ENCODE assay signal across 8 cellular contexts in genomic region chr22:38305481-38306448, GRCh38. TPM values are rescaled to one million over a fixed set of nuclear protein-coding genes. Genes with fewer than 3 reads are reported as not detected.
DNase-seq lines count a peak whose midpoint lies in the region; ATAC-seq, FAIRE-seq and TF ChIP-seq lines count a peak whose summit lies in the region.

No MANE protein-coding gene starts in this region.

- no peaks in the 10 kb centered on the region for H3K9me3 ChIP-seq in spleen

- no peaks in the 10 kb centered on the region for H3K27me3 Mint-ChIP-seq in activated naive CD4-positive, alpha-beta T cell treated with anti-CD3 and anti-CD28 coated beads, Interleukin-2, amount 10 ng/mL, durations not matched to agents 7 days and 5 days

- H3K4me3 Mint-ChIP-seq in activated naive CD4-positive, alpha-beta T cell treated with anti-CD3 and anti-CD28 coated beads, Interleukin-2, amount 10 ng/mL, durations not matched to agents 7 days and 5 days, result no peak overlapping the region

- peak overlapping the region in 6 of 8 donors; percentile 60 to 73 (median 65) for H3K27ac ChIP-seq in spleen

- peaks cover 34 to 78% (median 60%) of the 10 kb centered on the region in 6 donors for H3K4me1 ChIP-seq in spleen

- peaks cover 23% of the 10 kb centered on the region for H3K4me1 Mint-ChIP-seq in activated naive CD4-positive, alpha-beta T cell treated with anti-CD3 and anti-CD28 coated beads, Interleukin-2, amount 10 ng/mL, durations not matched to agents 7 days and 5 days

- H3K36me3 Mint-ChIP-seq in activated naive CD4-positive, alpha-beta T cell treated with anti-CD3 and anti-CD28 coated beads, Interleukin-2, amount 10 ng/mL, durations not matched to agents 7 days and 5 days, result peaks cover 24% of the 10 kb centered on the region

- WGBS in spleen, 5 donors, result 30 to 42% (median 39%) methylated on average over 16 of the region's 16 CpGs

- peak overlapping the region; percentile 69 for H3K27ac Mint-ChIP-seq in activated naive CD4-positive, alpha-beta T cell treated with anti-CD3 and anti-CD28 coated beads, Interleukin-2, amount 10 ng/mL, durations not matched to agents 7 days and 5 days

- no peaks in the 10 kb centered on the region for H3K9me3 Mint-ChIP-seq in activated naive CD4-positive, alpha-beta T cell treated with anti-CD3 and anti-CD28 coated beads, Interleukin-2, amount 10 ng/mL, durations not matched to agents 7 days and 5 days

- TF ChIP-seq POLR2A in spleen (IDR thresholded peaks at IDR 0.05) (no peak), H54 (IDR thresholded peaks at IDR 0.05; ENCODE audit: low read depth, low read length) (no peak)

- H3K27me3 ChIP-seq in H7 (ENCODE audit: control insufficient read depth, insufficient read depth, low read length) (no peaks in the 10 kb centered on the region), spleen (replicated peaks in 1 of 7) (no peaks in the 10 kb centered on the region)

- no peak for TF ChIP-seq CTCF in spleen (IDR thresholded peaks at IDR 0.05 in 8 of 11, conservative IDR thresholded peaks at IDR 0.05 in 3 of 11)

- H3K36me3 ChIP-seq in H7 (replicated peaks; ENCODE audit: control insufficient read depth, insufficient read depth, low read length) (peaks cover 45% of the 10 kb centered on the region), spleen (peaks cover 0 to 74% (median 32%) of the 10 kb centered on the region in 6 donors)

- DNase-seq in H7, result peak; percentile 87
- DNase-seq in NCI-H1105 (lab: John Stamatoyannopoulos, UW), result peak; percentile 66
- DNase-seq in activated naive CD4-positive, alpha-beta T cell treated with anti-CD3 and anti-CD28 coated beads, Interleukin-2, amount 10 ng/mL, durations not matched to agents 7 days and 5 days, result peak; percentile 25
- no peak for DNase-seq in left cardiac atrium
- DNase-seq in spleen, result no peak
- DNase-seq in cerebellum (ENCODE audit: low spot score), result no peak
- no peak for DNase-seq in H54 (ENCODE audit: insufficient read length, low spot score)

- peak; percentile 74 for ATAC-seq in GM18498 (IDR thresholded peaks at IDR 0.05; ENCODE audit: unreplicated experiment)
- peak; percentile 22 to 36 for ATAC-seq in left cardiac atrium

- H3K4me3 ChIP-seq in H7 (ENCODE audit: insufficient read depth, low read depth, low read length), result no peak overlapping the region
- H3K4me3 ChIP-seq in spleen, result peak overlapping the region in 1 of 8 donors; percentile 31

- intact Hi-C loops in left cardiac atrium (cut with DNase I) (loop anchor here in 1 of 2 donors (10.0 kb wide), 1 partner anchor 191 kb away; the partner anchor contains the start of gene BAIAP2L2), spleen (cut with DNase I; ENCODE audit: low total_unique reads) (no loop called here)

- CTCF ChIA-PET in activated naive CD4-positive, alpha-beta T cell treated with anti-CD3 and anti-CD28 coated beads, Interleukin-2, amount 10 ng/mL, durations not matched to agents 7 days and 5 days (lab: Charles Lee), result interaction anchor here (0.6 to 3.3 kb wide), 5 partner anchors 8 to 253 kb away, joined by 3 to 12 read pairs (median 4); no protein-coding TSS in a partner anchor

- no peak for FAIRE-seq in H54 (lab: Jason Lieb, UNC)

RNA-seq across cellular contexts. Expression of gene CSNK1E, which starts 11.5 kb away (rescaled TPM):
- 307 and 335 TPM in 2 replicates for total RNA-seq in H7 (2014; rRNA removed; shearing (Covaris generic))
- total RNA-seq in left cardiac atrium (10 to 100 TPM; 69.2 to 90.5 TPM), spleen (100 to 1,000 TPM in 5 of 7 donors, 10 to 100 TPM in 2; 59.0 to 157 (median 110) TPM), cerebellum (157 TPM)
- polyA plus RNA-seq in spleen, result 10 to 100 TPM; 32.8 to 73.9 (median 49.0) TPM

RNA-seq across cellular contexts. Expression of gene TMEM184B, which starts 33.0 kb away (rescaled TPM):
- total RNA-seq in H7 (2014; rRNA removed; shearing (Covaris generic)), result 44.5 and 46.9 TPM in 2 replicates
- total RNA-seq in left cardiac atrium (10 to 100 TPM; 47.2 to 60.3 TPM), spleen (100 to 1,000 TPM in 1 of 7 donors, 10 to 100 TPM in 6; 37.1 to 105 (median 65.6) TPM), cerebellum (23.8 TPM)
- polyA plus RNA-seq in spleen, result 10 to 100 TPM in 1 of 3 donors, 1 to 10 TPM in 2; 5.0 to 18.3 (median 7.9) TPM

Comparison
In these comparisons a context has a peak if more than half of its experiments do, and no peak if none do; other contexts are left out.
1. DNase-seq: peak in H7 (single experiment), NCI-H1105 (single experiment) and activated naive CD4-positive, alpha-beta T cell treated with anti-CD3 and anti-CD28 coated beads, Interleukin-2, amount 10 ng/mL, durations not matched to agents 7 days and 5 days (single experiment); none in left cardiac atrium (single experiment), spleen (single experiment), cerebellum (single experiment) and H54 (single experiment).